8 cellular contexts compared by ENCODE assay signal in the genomic region with DNA sequence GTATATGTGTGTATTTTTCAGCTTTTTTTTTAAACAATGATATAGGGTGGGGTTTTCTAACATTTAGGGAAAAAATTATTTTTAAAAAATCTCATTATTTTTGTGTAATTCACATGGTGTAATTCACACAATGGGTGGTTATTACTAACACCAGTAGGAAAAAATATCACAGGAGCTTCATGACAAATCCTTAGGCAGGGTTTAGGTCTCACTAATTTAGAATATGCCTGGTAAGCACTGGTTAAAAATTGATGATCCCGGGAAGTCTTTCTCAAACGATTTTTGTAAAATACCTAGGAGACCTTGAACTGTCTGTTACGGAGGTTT. TPM values are rescaled to one million over a fixed set of nuclear protein-coding genes. Genes with fewer than 3 reads are reported as not detected.
A peak's percentile ranks its signal among the peaks of the same experiment; 100 is the strongest.
DNase-seq lines count a peak whose midpoint lies in the region; ATAC-seq and TF ChIP-seq lines count a peak whose summit lies in the region.

No MANE protein-coding gene starts in this region.

- H3F3A ChIP-seq in PC-3 (ENCODE audit: low read length, unreplicated experiment) = peaks cover 15% of the 10 kb centered on the region

- H2AFZ ChIP-seq in PC-3 (ENCODE audit: low read length) = peak overlapping the region; percentile 93

- no peaks in the 10 kb centered on the region for H3K9me2 ChIP-seq in PC-3 (replicated peaks; ENCODE audit: low read length)

- peak overlapping the region; percentile 83 for H3K4me2 ChIP-seq in PC-3 (ENCODE audit: low read length)

- DNase-seq in PC-3 (no peak), esophagus squamous epithelium (lab: John Stamatoyannopoulos, UW) (no peak), skeletal muscle cell (ENCODE audit: low read depth) (no peak), NCI-H524 treated with DMSO at 0.1 percent for 48 hours (lab: John Stamatoyannopoulos, UW) (no peak), HUDEP-2 (lab: John Stamatoyannopoulos, UW; ENCODE audit: unreplicated experiment in 76 of 76) (no peak)

- CTCF ChIA-PET in PC-3 (lab: Charles Lee) = no interaction called here

- TF ChIP-seq CTCF in PC-3 (conservative IDR thresholded peaks at IDR 0.05; ENCODE audit: low read depth, low read length) (no peak), esophagus squamous epithelium (IDR thresholded peaks at IDR 0.05) (no peak)

- H3K4me3 ChIP-seq in PC-3 (ENCODE audit: low read length) (peak overlapping the region; percentile 63), esophagus squamous epithelium (peak overlapping the region; percentile 13 to 57 (median 42)), skeletal muscle cell (ENCODE audit: low read depth, low read length) (peak overlapping the region; percentile 12)

- POLR2A ChIA-PET in PC-3 (lab: Charles Lee; ENCODE audit: unreplicated experiment) = interaction anchor here (0.6 to 3.1 kb wide), 9 partner anchors 9 to 205 kb away, joined by 3 to 28 read pairs (median 5); no protein-coding TSS in a partner anchor

- H3K9me3 ChIP-seq in PC-3 (ENCODE audit: low read length) (no peaks in the 10 kb centered on the region), esophagus squamous epithelium (no peaks in the 10 kb centered on the region)

- H3K27me3 ChIP-seq in PC-3 (ENCODE audit: low read length) = no peaks in the 10 kb centered on the region
- no peaks in the 10 kb centered on the region for H3K27me3 ChIP-seq in esophagus squamous epithelium

- H3K79me2 ChIP-seq in PC-3 (ENCODE audit: low read length) = no peaks in the 10 kb centered on the region

- intact Hi-C loops in PC-3 (cut with micrococcal nuclease) (loop anchor here (1.0 to 2.0 kb wide), 3 partner anchors 20 to 163 kb away; no protein-coding TSS in a partner anchor), esophagus squamous epithelium (cut with DNase I) (no loop called here)

- BruUV-seq in PC-3 (replicated peaks; lab: Mats Ljungman, UMichigan) = TSS peak; percentile 90

- WGBS in esophagus squamous epithelium, 2 donors = 0 to 2% methylated on average over 3 of the region's 3 CpGs

- no peak for TF ChIP-seq POLR2A in esophagus squamous epithelium (IDR thresholded peaks at IDR 0.05)

- peak; percentile 9 for ATAC-seq in GM18909 (IDR thresholded peaks at IDR 0.05; ENCODE audit: poor library complexity, unreplicated experiment)
- no peak for ATAC-seq in PC-3
- ATAC-seq in HG03469 (IDR thresholded peaks at IDR 0.05; ENCODE audit: unreplicated experiment) = no peak
- ATAC-seq in HG03460 (IDR thresholded peaks at IDR 0.05; ENCODE audit: unreplicated experiment) = no peak

- H4K20me1 ChIP-seq in PC-3 (ENCODE audit: low read length) = no peaks in the 10 kb centered on the region

- H3K9ac ChIP-seq in PC-3 (ENCODE audit: low read length) = peak overlapping the region; percentile 73

- H3K4me1 ChIP-seq in PC-3 (ENCODE audit: insufficient read depth, low read length) (peaks cover 41% of the 10 kb centered on the region), esophagus squamous epithelium (peaks cover 26 to 42% (median 30%) of the 10 kb centered on the region in 3 donors)

- peak overlapping the region; percentile 89 for H3K27ac ChIP-seq in PC-3 (ENCODE audit: low read length)
- peak overlapping the region; percentile 78 to 91 (median 90) for H3K27ac ChIP-seq in esophagus squamous epithelium

- no peaks in the 10 kb centered on the region for H3K36me3 ChIP-seq in PC-3 (ENCODE audit: low read depth, low read length)
- no peaks in the 10 kb centered on the region for H3K36me3 ChIP-seq in esophagus squamous epithelium

RNA-seq across cellular contexts. Expression of a gene that starts 29.5 kb away (rescaled TPM):
- total RNA-seq in PC-3 (2014; rRNA removed) = 45.6 and 55.5 TPM in 2 replicates
- 10 to 100 TPM; 20.7 to 27.5 (median 22.2) TPM for total RNA-seq in esophagus squamous epithelium

Comparison
In these comparisons a context has a peak if more than half of its experiments do, and no peak if none do; other contexts are left out.
1. H3K4me3 ChIP-seq: peak in every context shown above with its lines; median percentile 63 in PC-3; 42 in esophagus squamous epithelium; 12 in skeletal muscle cell.